8 cellular contexts compared by ENCODE assay signal in genomic region chr19:18464646-18465045, GRCh38. TPM values are rescaled to one million over a fixed set of nuclear protein-coding genes. Genes with fewer than 3 reads are reported as not detected.
DNase-seq lines count a peak whose midpoint lies in the region; ATAC-seq, FAIRE-seq and TF ChIP-seq lines count a peak whose summit lies in the region.

No MANE protein-coding gene starts in this region.

- no peak overlapping the region for H3K4me3 ChIP-seq in A549
- H3K4me3 ChIP-seq in neural progenitor cell = no peak overlapping the region

- H3K36me3 ChIP-seq in neural progenitor cell = no peaks in the 10 kb centered on the region

- 17% methylated on average over 5 of the region's 8 CpGs for WGBS in A549 (ENCODE audit: missing lambda C conversion rate)

- FAIRE-seq in A549 (lab: Jason Lieb, UNC) = no peak

- TF ChIP-seq EP300 in A549 (IDR thresholded peaks at IDR 0.05) = no peak

- TF ChIP-seq CTCF in A549 (IDR thresholded peaks at IDR 0.05) (no peak), mesothelial cell of epicardium (IDR thresholded peaks at IDR 0.05; ENCODE audit: unreplicated experiment) (no peak), neural progenitor cell (IDR thresholded peaks at IDR 0.05) (no peak)

- DNase-seq in A549 (ENCODE audit: low read depth in 1 of 2, low spot score in 1 of 2) (peak in 1 of 2 experiments; percentile 59), NCI-H1694 (lab: John Stamatoyannopoulos, UW) (peak; percentile 65), mesothelial cell of epicardium (ENCODE audit: low spot score in 2 of 2, unreplicated experiment in 2 of 2) (no peak), neural progenitor cell (ENCODE audit: low spot score) (no peak), GDM1 (lab: John Stamatoyannopoulos, UW) (no peak)

- H3K4me1 ChIP-seq in A549 (peaks cover 56% of the 10 kb centered on the region), neural progenitor cell (no peaks in the 10 kb centered on the region)

- peaks cover 3% of the 10 kb centered on the region for H3K79me2 ChIP-seq in neural progenitor cell (ENCODE audit: low read depth)

- no peak overlapping the region for H2AFZ ChIP-seq in neural progenitor cell (replicated peaks)

- H3K27me3 Mint-ChIP-seq in mesothelial cell of epicardium (ENCODE audit: low read depth) (no peaks in the 10 kb centered on the region), neural progenitor cell (ENCODE audit: insufficient read depth, low read depth) (no peaks in the 10 kb centered on the region)

- peaks cover 35% of the 10 kb centered on the region for H4K20me1 ChIP-seq in neural progenitor cell (ENCODE audit: low read depth)

- H3K9me3 Mint-ChIP-seq in mesothelial cell of epicardium (no peaks in the 10 kb centered on the region), neural progenitor cell (no peaks in the 10 kb centered on the region)

- H3F3A ChIP-seq in neural progenitor cell (ENCODE audit: low read depth) = no peaks in the 10 kb centered on the region

- CTCF ChIA-PET in A549 (lab: Yijun Ruan, JAX) = interaction anchor here (0.7 to 11.5 kb wide), 6 partner anchors 11 to 124 kb away, joined by 3 to 168 read pairs (median 8); partner anchors contain the start of gene REX1BD

- H3K9ac ChIP-seq in neural progenitor cell = no peak overlapping the region

- no peaks in the 10 kb centered on the region for H3K4me1 Mint-ChIP-seq in mesothelial cell of epicardium
- H3K4me1 Mint-ChIP-seq in neural progenitor cell = peaks cover 7% of the 10 kb centered on the region

- H3K9me3 ChIP-seq in A549 = no peaks in the 10 kb centered on the region
- no peaks in the 10 kb centered on the region for H3K9me3 ChIP-seq in neural progenitor cell (ENCODE audit: low read depth)

- peak overlapping the region in 1 of 2 experiments; percentile 66; a peak in 3 of 6 replicates for H3K27ac ChIP-seq in A549
- H3K27ac ChIP-seq in cingulate gyrus (ENCODE audit: low read depth, low read length) = peak overlapping the region; percentile 99
- no peak overlapping the region for H3K27ac ChIP-seq in neural progenitor cell

- H3K27ac Mint-ChIP-seq in mesothelial cell of epicardium (peak overlapping the region; percentile 80), neural progenitor cell (no peak overlapping the region)

- no peak for TF ChIP-seq RAD21 in A549 (conservative IDR thresholded peaks at IDR 0.05 in 1 of 2, IDR thresholded peaks at IDR 0.05 in 1 of 2)

- TF ChIP-seq POLR2A in A549 (IDR thresholded peaks at IDR 0.05; ENCODE audit: low read length) = no peak

- peak overlapping the region; percentile 13; the same call in 2 of the 3 replicates for H3K4me2 ChIP-seq in A549
- no peak overlapping the region for H3K4me2 ChIP-seq in neural progenitor cell

- no peaks in the 10 kb centered on the region for H3K27me3 ChIP-seq in neural progenitor cell

- POLR2A ChIA-PET in A549 (lab: Yijun Ruan, JAX) = no interaction called here

- ATAC-seq in A549 = no peak
- ATAC-seq in HG02870 (IDR thresholded peaks at IDR 0.05; ENCODE audit: unreplicated experiment) = no peak
- no peak for ATAC-seq in HG03175 (IDR thresholded peaks at IDR 0.05; ENCODE audit: unreplicated experiment)

- H3K4me3 Mint-ChIP-seq in mesothelial cell of epicardium (no peak overlapping the region), neural progenitor cell (no peak overlapping the region)

- H3K36me3 Mint-ChIP-seq in mesothelial cell of epicardium (peaks cover 12% of the 10 kb centered on the region), neural progenitor cell (peaks cover 2% of the 10 kb centered on the region)

TF ChIP-seq in A549, 52 proteins besides CTCF, POLR2A, EP300 and RAD21:
- TF ChIP-seq HMGXB4 (CRISPR knock-in tag; IDR thresholded peaks at IDR 0.05; ENCODE audit: borderline replicate concordance) = no peak

RNA-seq across cellular contexts. Expression of gene ISYNA1, which starts 26.7 kb away (rescaled TPM):
- polyA plus RNA-seq in A549 (2011; rRNA removed) (17.6 and 18.0 TPM in 2 replicates), A549 (2017; fragmentation: RNase III; extraction: RNeasy Plus Mini Kit Qiagen cat#74134 plus additional on column Dnase treatment) (48.5 to 71.0 TPM (median 60.7 TPM) in 3 replicates)
- 43.0 and 56.5 TPM in 2 replicates for polyA plus RNA-seq in A549 (2012; cell fraction: cytosol; rRNA removed)
- polyA plus RNA-seq in A549 (2012; cell fraction: nucleus; rRNA removed) = 199 and 307 TPM in 2 replicates
- polyA minus RNA-seq in A549 (2011; rRNA and poly(A)+ RNA removed) = 17.4 and 29.8 TPM in 2 replicates
- total RNA-seq in mesothelial cell of epicardium (795 to 833 TPM (median 826 TPM) in 3 replicates), neural progenitor cell (ENCODE audit: low replicate concordance) (81.7 and 203 TPM in 2 replicates)

RNA-seq across cellular contexts. Expression of gene SSBP4, which starts 45.4 kb away (rescaled TPM):
- polyA plus RNA-seq in A549 (2011; rRNA removed) (5.4 and 6.9 TPM in 2 replicates), A549 (2017; fragmentation: RNase III; extraction: RNeasy Plus Mini Kit Qiagen cat#74134 plus additional on column Dnase treatment) (37.8 to 43.2 TPM (median 41.5 TPM) in 3 replicates)
- polyA plus RNA-seq in A549 (2012; cell fraction: cytosol; rRNA removed) = 28.5 and 47.8 TPM in 2 replicates
- 69.4 and 124 TPM in 2 replicates for polyA plus RNA-seq in A549 (2012; cell fraction: nucleus; rRNA removed)
- polyA minus RNA-seq in A549 (2011; rRNA and poly(A)+ RNA removed) = 5.0 and 10.7 TPM in 2 replicates
- total RNA-seq in mesothelial cell of epicardium (120 to 123 TPM (median 121 TPM) in 3 replicates), neural progenitor cell (ENCODE audit: low replicate concordance) (21.1 and 50.5 TPM in 2 replicates)

RNA-seq across cellular contexts. Expression of gene ELL, which starts 57.2 kb away (rescaled TPM):
- 1.1 and 1.6 TPM in 2 replicates for polyA plus RNA-seq in A549 (2011; rRNA removed)
- 4.1 and 5.9 TPM in 2 replicates for polyA plus RNA-seq in A549 (2012; cell fraction: cytosol; rRNA removed)
- polyA plus RNA-seq in A549 (2012; cell fraction: nucleus; rRNA removed) = 10.6 and 18.2 TPM in 2 replicates
- 3.6 to 3.8 TPM (median 3.7 TPM) in 3 replicates for polyA plus RNA-seq in A549 (2017; fragmentation: RNase III; extraction: RNeasy Plus Mini Kit Qiagen cat#74134 plus additional on column Dnase treatment)
- polyA minus RNA-seq in A549 (2011; rRNA and poly(A)+ RNA removed) = 2.4 and 3.6 TPM in 2 replicates
- total RNA-seq in mesothelial cell of epicardium = 16.4 to 19.2 TPM (median 18.7 TPM) in 3 replicates
- 2.9 and 9.8 TPM in 2 replicates for total RNA-seq in neural progenitor cell (ENCODE audit: low replicate concordance)
